Comparison of ENCODE assay signal across 15 cellular contexts in genomic region chr11:17905477-17905876, GRCh38.
A peak's percentile ranks its signal among the peaks of the same experiment; 100 is the strongest.
DNase-seq lines count a peak whose midpoint lies in the region; ATAC-seq and TF ChIP-seq lines count a peak whose summit lies in the region.
"Had no signal": no experiment of that assay in that cellular context is flagged by ENCODE, and none has a peak within 500 bp of the region (broad histone marks: within the 10 kb centered on the region; RNA-seq: fewer than 3 reads in every experiment).

No MANE protein-coding gene starts in this region.

- H3K27me3 ChIP-seq in right atrium auricular region = no peaks in the 10 kb centered on the region

- DNase-seq in GM10266 (ENCODE audit: extremely low spot score) (peak; percentile 14), NCI-H2029 (lab: John Stamatoyannopoulos, UW) (no peak), right atrium auricular region (ENCODE audit: low spot score) (no peak), SIG-M5 treated with dmso at 0.1 percent for 504 hours (lab: John Stamatoyannopoulos, UW; ENCODE audit: unreplicated experiment) (no peak), NCI-H146 (lab: John Stamatoyannopoulos, UW) (no peak)
- DNase-seq: activated naive CD8-positive, alpha-beta T cell treated with anti-CD3 and anti-CD28 coated beads, Interleukin-2, amount 50 U/mL, for 24 hours; effector CD4-positive, alpha-beta T cell; left ventricle myocardium inferior; stimulated activated CD4-positive, alpha-beta T cell treated with anti-CD3 and anti-CD28 coated beads, Interleukin-15, amount 100 ng/mL, for 24 hours; T-helper 9 cell had no signal

- TF ChIP-seq CTCF in GM10266 (IDR thresholded peaks at IDR 0.05; ENCODE audit: control insufficient read depth, insufficient read depth, low read depth, missing control alignments) (no peak), right atrium auricular region (IDR thresholded peaks at IDR 0.05) (no peak)

- H3K27ac ChIP-seq in right atrium auricular region = no peak overlapping the region
- H3K27ac ChIP-seq: A549, left ventricle myocardium inferior had no signal

- H3K36me3 ChIP-seq in right atrium auricular region = no peaks in the 10 kb centered on the region

- H3K4me1 ChIP-seq in right atrium auricular region = no peaks in the 10 kb centered on the region
- H3K4me1 ChIP-seq: A549, left ventricle myocardium inferior had no signal

- ATAC-seq in GM19328 (IDR thresholded peaks at IDR 0.05; ENCODE audit: unreplicated experiment) (peak; percentile 78), HG02610 (IDR thresholded peaks at IDR 0.05; ENCODE audit: unreplicated experiment) (peak; percentile 55), HG03354 (IDR thresholded peaks at IDR 0.05; ENCODE audit: poor library complexity, severe bottlenecking, unreplicated experiment) (peak; percentile 94)
- ATAC-seq: A549; activated naive CD8-positive, alpha-beta T cell treated with anti-CD3 and anti-CD28 coated beads, Interleukin-2, amount 50 U/mL, for 24 hours; Panc1 had no signal

- no peaks in the 10 kb centered on the region for H3K9me3 ChIP-seq in right atrium auricular region
- H3K9me3 ChIP-seq: A549, left ventricle myocardium inferior had no signal

- no peak overlapping the region for H3K4me3 ChIP-seq in right atrium auricular region
- H3K4me3 ChIP-seq: A549, left ventricle myocardium inferior had no signal
